29 cellular contexts compared by ENCODE assay signal in the genomic region with DNA sequence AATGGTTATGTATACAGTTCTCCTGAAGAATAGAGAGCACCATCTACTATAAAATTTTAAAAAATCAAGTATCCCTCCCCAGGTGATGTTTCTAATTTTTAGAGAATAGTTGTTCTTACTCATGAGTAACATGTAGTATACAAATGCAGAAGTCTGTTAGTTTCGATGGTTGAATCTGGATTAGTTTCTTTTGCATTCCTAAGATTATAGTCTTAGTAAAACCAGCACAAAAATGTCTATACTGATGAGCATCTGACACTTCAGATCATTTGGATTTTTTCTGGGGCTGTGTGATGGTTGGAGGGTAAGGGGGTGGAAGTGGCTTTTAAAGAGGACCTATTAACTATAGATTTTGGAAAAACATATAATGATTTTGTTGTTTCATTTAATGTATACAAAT.
"Had no signal": no experiment of that assay in that cellular context is flagged by ENCODE, and none has a peak within 500 bp of the region (broad histone marks: within the 10 kb centered on the region; RNA-seq: fewer than 3 reads in every experiment).

No MANE protein-coding gene starts in this region.

- H3K27me3 Mint-ChIP-seq: activated CD4-positive, alpha-beta memory T cell treated with anti-CD3 and anti-CD28 coated beads for 36 hours; activated CD4-positive, alpha-beta T cell treated with anti-CD3 and anti-CD28 coated beads for 36 hours; activated naive CD4-positive, alpha-beta T cell treated with anti-CD3 and anti-CD28 coated beads, Interleukin-2, amount 10 ng/mL, durations not matched to agents 7 days and 5 days; activated naive CD8-positive, alpha-beta T cell; activated naive CD8-positive, alpha-beta T cell treated with anti-CD3 and anti-CD28 coated beads, Interleukin-2, amount 50 U/mL, for 24 hours; brain had no signal

- ATAC-seq: activated CD4-positive, alpha-beta T cell treated with anti-CD3 and anti-CD28 coated beads for 36 hours; activated CD4-positive, CD25-positive, alpha-beta regulatory T cell treated with anti-CD3 and anti-CD28 coated beads, Interleukin-2, amount 50 U/mL, for 24 hours; activated naive CD8-positive, alpha-beta T cell treated with anti-CD3 and anti-CD28 coated beads, Interleukin-2, amount 50 U/mL, for 24 hours; Panc1; WTC11 had no signal

- DNase-seq: activated CD4-positive, alpha-beta memory T cell treated with anti-CD3 and anti-CD28 coated beads for 36 hours; activated CD4-positive, alpha-beta T cell treated with anti-CD3 and anti-CD28 coated beads for 36 hours; activated CD4-positive, alpha-beta T cell treated with anti-CD3 and anti-CD28 coated beads, Interleukin-2, amount 50 U/mL, for 1 hour; activated CD8-positive, alpha-beta memory T cell treated with anti-CD3 and anti-CD28 coated beads, Interleukin-2, amount 50 U/mL, for 4 hours; activated effector memory CD4-positive, alpha-beta T cell treated with Interleukin-2 at 50 U/mL for 16 hours; activated naive CD4-positive, alpha-beta T cell treated with anti-CD3 and anti-CD28 coated beads, Interleukin-2, amount 10 ng/mL, durations not matched to agents 7 days and 5 days; activated naive CD8-positive, alpha-beta T cell treated with anti-CD3 and anti-CD28 coated beads, Interleukin-2, amount 50 U/mL, for 24 hours; activated T-cell treated with anti-CD3 and anti-CD28 coated beads for 4 hours; activated T-cell treated with anti-CD3 and anti-CD28 coated beads, Interleukin-2, amount 50 U/mL, for 48 hours; anterior cingulate cortex; caudate nucleus; cerebellar nuclear complex; NCI-H1105; NCI-H1417 treated with DMSO at 0.1 percent for 48 hours; NCI-H187 treated with DMSO at 0.1 percent for 48 hours; NCI-H2081 treated with DMSO at 0.1 percent for 48 hours; NCI-H345; NCI-H524 treated with DMSO at 0.1 percent for 48 hours; SHP77; SJCRH30 had no signal

- H3K9me3 Mint-ChIP-seq: activated naive CD8-positive, alpha-beta T cell treated with anti-CD3 and anti-CD28 coated beads, Interleukin-2, amount 50 U/mL, for 24 hours; T-helper 2 cell treated with Interferon-gamma antibody and Interleukin-4, amounts not matched to agents 5 μg/mL and 100 μg/mL, for 36 hours had no signal

- H3K27ac Mint-ChIP-seq: activated CD4-positive, alpha-beta memory T cell treated with anti-CD3 and anti-CD28 coated beads for 36 hours; activated CD4-positive, alpha-beta T cell treated with anti-CD3 and anti-CD28 coated beads for 36 hours; activated naive CD4-positive, alpha-beta T cell treated with anti-CD3 and anti-CD28 coated beads, Interleukin-2, amount 10 ng/mL, durations not matched to agents 7 days and 5 days; activated naive CD8-positive, alpha-beta T cell; activated naive CD8-positive, alpha-beta T cell treated with anti-CD3 and anti-CD28 coated beads, Interleukin-2, amount 50 U/mL, for 24 hours; brain; T-helper 1 cell treated with Interleukin-12 subunit alpha and Interleukin-12 subunit beta and Interleukin-4 antibody, amounts not matched to agents 30 μg/mL and 1 μg/mL, for 36 hours; T-helper 2 cell treated with Interferon-gamma antibody and Interleukin-4, amounts not matched to agents 5 μg/mL and 100 μg/mL, for 36 hours; WTC11 had no signal

- H3K4me1 Mint-ChIP-seq: activated CD4-positive, alpha-beta T cell treated with anti-CD3 and anti-CD28 coated beads for 36 hours; activated naive CD4-positive, alpha-beta T cell treated with anti-CD3 and anti-CD28 coated beads, Interleukin-2, amount 10 ng/mL, durations not matched to agents 7 days and 5 days; activated naive CD8-positive, alpha-beta T cell treated with anti-CD3 and anti-CD28 coated beads, Interleukin-2, amount 50 U/mL, for 24 hours; brain had no signal

- H3K4me3 Mint-ChIP-seq: activated CD4-positive, alpha-beta memory T cell treated with anti-CD3 and anti-CD28 coated beads for 36 hours; activated CD4-positive, alpha-beta T cell treated with anti-CD3 and anti-CD28 coated beads for 36 hours; activated naive CD4-positive, alpha-beta T cell treated with anti-CD3 and anti-CD28 coated beads, Interleukin-2, amount 10 ng/mL, durations not matched to agents 7 days and 5 days; activated naive CD8-positive, alpha-beta T cell; activated naive CD8-positive, alpha-beta T cell treated with anti-CD3 and anti-CD28 coated beads, Interleukin-2, amount 50 U/mL, for 24 hours; brain; T-helper 1 cell treated with Interleukin-12 subunit alpha and Interleukin-12 subunit beta and Interleukin-4 antibody, amounts not matched to agents 30 μg/mL and 1 μg/mL, for 36 hours; T-helper 2 cell treated with Interferon-gamma antibody and Interleukin-4, amounts not matched to agents 5 μg/mL and 100 μg/mL, for 36 hours; WTC11 had no signal

- FAIRE-seq: bronchial epithelial cell, colon had no signal

- H3K36me3 Mint-ChIP-seq: activated CD4-positive, alpha-beta memory T cell treated with anti-CD3 and anti-CD28 coated beads for 36 hours; activated naive CD4-positive, alpha-beta T cell treated with anti-CD3 and anti-CD28 coated beads, Interleukin-2, amount 10 ng/mL, durations not matched to agents 7 days and 5 days; brain had no signal
